ENCODE assay signal across 8 cellular contexts in genomic region chr6:99568103-99568933, GRCh38. TPM values are rescaled to one million over a fixed set of nuclear protein-coding genes. Genes with fewer than 3 reads are reported as not detected.
A peak's percentile ranks its signal among the peaks of the same experiment; 100 is the strongest.
DNase-seq lines count a peak whose midpoint lies in the region; ATAC-seq and TF ChIP-seq lines count a peak whose summit lies in the region.

CCNC (minus strand) TSS chr6:99568660; CDS start chr6:99568527, 133 bp downstream.

- peak within 1 kb of the TSS; percentile 99 for H3K27ac Mint-ChIP-seq in activated T-cell treated with anti-CD3 and anti-CD28 coated beads, Interleukin-2, amount 50 U/mL, for 72 hours

- H3K27me3 ChIP-seq in Peyer's patch (no peaks in the 10 kb centered on the region), esophagus squamous epithelium (no peaks in the 10 kb centered on the region)

- 1% methylated on average over 17 to 32 of the region's 64 CpGs for WGBS in esophagus squamous epithelium, 2 donors

- H3K36me3 Mint-ChIP-seq in activated T-cell treated with anti-CD3 and anti-CD28 coated beads, Interleukin-2, amount 50 U/mL, for 72 hours (ENCODE audit: insufficient read depth in 2 of 2) = peaks cover 6 to 10% of the 10 kb centered on the region in 2 donors

- H3K4me1 Mint-ChIP-seq in activated T-cell treated with anti-CD3 and anti-CD28 coated beads, Interleukin-2, amount 50 U/mL, for 72 hours (ENCODE audit: low read depth) = peaks cover 29% of the 10 kb centered on the region

- no peaks in the 10 kb centered on the region for H3K9me3 ChIP-seq in Peyer's patch
- no peaks in the 10 kb centered on the region for H3K9me3 ChIP-seq in esophagus squamous epithelium

- no peaks in the 10 kb centered on the region for H3K36me3 ChIP-seq in Peyer's patch
- no peaks in the 10 kb centered on the region for H3K36me3 ChIP-seq in esophagus squamous epithelium

- TF ChIP-seq CTCF in Peyer's patch (IDR thresholded peaks at IDR 0.05) (no peak), esophagus squamous epithelium (IDR thresholded peaks at IDR 0.05) (no peak)

- no peaks in the 10 kb centered on the region for H3K27me3 Mint-ChIP-seq in activated T-cell treated with anti-CD3 and anti-CD28 coated beads, Interleukin-2, amount 50 U/mL, for 72 hours (ENCODE audit: low read depth)

- peak; percentile 88 for DNase-seq in DMS153 treated with DMSO at 0.1 percent for 48 hours (lab: John Stamatoyannopoulos, UW; ENCODE audit: unreplicated experiment)
- peak; percentile 91 for DNase-seq in Jurkat, Clone E6-1 (ENCODE audit: low read depth, low spot score)
- DNase-seq in Peyer's patch = peak; percentile 84 to 94 (median 92)
- DNase-seq in activated T-cell treated with anti-CD3 and anti-CD28 coated beads, Interleukin-2, amount 50 U/mL, for 72 hours = peak; percentile 92 to 93
- peak; percentile 75 for DNase-seq in esophagus squamous epithelium (lab: John Stamatoyannopoulos, UW)
- DNase-seq in myocyte (ENCODE audit: low read depth) = peak; percentile 98
- peak; percentile 81 to 92 for DNase-seq in stimulated activated CD8-positive, alpha-beta memory T cell treated with anti-CD3 and anti-CD28 coated beads, Interleukin-7, amount 100 ng/mL, for 48 hours (ENCODE audit: extremely low read depth in 1 of 2, low read depth in 1 of 2)

- H3K4me3 ChIP-seq in Jurkat, Clone E6-1 (ENCODE audit: low read length) = peak within 1 kb of the TSS; percentile 92
- peak within 1 kb of the TSS; percentile 58 to 87 (median 82) for H3K4me3 ChIP-seq in Peyer's patch
- H3K4me3 ChIP-seq in esophagus squamous epithelium = peak within 1 kb of the TSS; percentile 83 to 99 (median 96)

- peak; percentile 52 to 78 for TF ChIP-seq POLR2A in Peyer's patch (IDR thresholded peaks at IDR 0.05)
- TF ChIP-seq POLR2A in esophagus squamous epithelium (IDR thresholded peaks at IDR 0.05) = peak in 3 of 4 donors; percentile 57 to 74 (median 65)

- H3K27ac ChIP-seq in Peyer's patch (peak within 1 kb of the TSS; percentile 64 to 80 (median 76)), esophagus squamous epithelium (peak within 1 kb of the TSS; percentile 89 to 95 (median 92))

- H3K4me1 ChIP-seq in Peyer's patch (peaks cover 0 to 14% (median 4%) of the 10 kb centered on the region in 4 donors), esophagus squamous epithelium (peaks cover 6 to 38% (median 10%) of the 10 kb centered on the region in 3 donors)

- intact Hi-C loops in esophagus squamous epithelium (cut with DNase I) = no loop called here

- peak; percentile 99 for ATAC-seq in GM21619 (IDR thresholded peaks at IDR 0.05; ENCODE audit: unreplicated experiment)
- ATAC-seq in activated T-cell treated with anti-CD3 and anti-CD28 coated beads, Interleukin-2, amount 50 U/mL, for 72 hours (replicated peaks in 1 of 2) = peak; percentile 99

- H3K9me3 Mint-ChIP-seq in activated T-cell treated with anti-CD3 and anti-CD28 coated beads, Interleukin-2, amount 50 U/mL, for 72 hours = no peaks in the 10 kb centered on the region

- H3K4me3 Mint-ChIP-seq in activated T-cell treated with anti-CD3 and anti-CD28 coated beads, Interleukin-2, amount 50 U/mL, for 72 hours = peak within 1 kb of the TSS; percentile 89 to 95

RNA-seq across cellular contexts. Expression of gene CCNC, which starts in this region (rescaled TPM):
- polyA plus RNA-seq in Jurkat, Clone E6-1 (2012; ENCODE audit: insufficient read depth, insufficient read length) = 63.7 TPM
- 10 to 100 TPM; 35.8 to 45.5 (median 40.9) TPM for total RNA-seq in Peyer's patch
- 10 to 100 TPM; 39.7 to 46.6 TPM for total RNA-seq in activated T-cell treated with anti-CD3 and anti-CD28 coated beads, Interleukin-2, amount 50 U/mL, for 72 hours
- total RNA-seq in esophagus squamous epithelium = 10 to 100 TPM; 35.6 to 69.4 (median 67.1) TPM
- total RNA-seq in myocyte = 50.5 and 52.9 TPM in 2 replicates
- 22.2 TPM for polyA plus RNA-seq in myocyte (2012)

Comparison
In these comparisons a context has a peak if more than half of its experiments do, and no peak if none do; other contexts are left out.
1. Peak in every context shown above with its lines: DNase-seq, ATAC-seq, H3K4me3 ChIP-seq and H3K27ac ChIP-seq.